ENCODE assay signal across 17 cellular contexts in genomic region chr11:120030411-120030810, GRCh38.
DNase-seq lines count a peak whose midpoint lies in the region; TF ChIP-seq lines count a peak whose summit lies in the region.
"Had no signal": no experiment of that assay in that cellular context is flagged by ENCODE, and none has a peak within 500 bp of the region (broad histone marks: within the 10 kb centered on the region; RNA-seq: fewer than 3 reads in every experiment).

No MANE protein-coding gene starts in this region.

- H3K4me3 Mint-ChIP-seq in mesothelial cell of epicardium, result no peak overlapping the region
- H3K4me3 Mint-ChIP-seq: CD8-positive, alpha-beta T cell; HFFc6 had no signal

- intact Hi-C loops in vagina (cut with DNase I), result no loop called here

- no peaks in the 10 kb centered on the region for H3K9me3 Mint-ChIP-seq in mesothelial cell of epicardium
- H3K9me3 Mint-ChIP-seq: CD8-positive, alpha-beta T cell; HFFc6 had no signal

- no peaks in the 10 kb centered on the region for H3K9me3 ChIP-seq in vagina
- H3K9me3 ChIP-seq: A549 had no signal

- H3K27ac ChIP-seq in coronary artery (no peak overlapping the region), vagina (no peak overlapping the region)
- H3K27ac ChIP-seq: A549, C4-2B, HL-60 had no signal

- no peak for TF ChIP-seq CTCF in coronary artery (IDR thresholded peaks at IDR 0.05)
- TF ChIP-seq CTCF in mesothelial cell of epicardium (IDR thresholded peaks at IDR 0.05; ENCODE audit: unreplicated experiment), result no peak
- TF ChIP-seq CTCF in vagina (IDR thresholded peaks at IDR 0.05), result no peak

- H3K27ac Mint-ChIP-seq in mesothelial cell of epicardium, result peak overlapping the region; percentile 43
- H3K27ac Mint-ChIP-seq: CD8-positive, alpha-beta T cell; HFFc6 had no signal

- no peaks in the 10 kb centered on the region for H3K4me1 ChIP-seq in vagina
- H3K4me1 ChIP-seq: A549, BE2C, Caco-2 had no signal

- H3K4me3 ChIP-seq in H7 (ENCODE audit: insufficient read depth, low read depth, low read length) (no peak overlapping the region), coronary artery (no peak overlapping the region), vagina (no peak overlapping the region)
- H3K4me3 ChIP-seq: A549 had no signal

- H3K36me3 ChIP-seq in H7 (replicated peaks; ENCODE audit: control insufficient read depth, insufficient read depth, low read length) (no peaks in the 10 kb centered on the region), vagina (no peaks in the 10 kb centered on the region)
- H3K36me3 ChIP-seq: BE2C had no signal

- no peak for TF ChIP-seq POLR2A in vagina (IDR thresholded peaks at IDR 0.05)

- H3K27me3 ChIP-seq in H7 (ENCODE audit: control insufficient read depth, insufficient read depth, low read length) (no peaks in the 10 kb centered on the region), vagina (no peaks in the 10 kb centered on the region)
- H3K27me3 ChIP-seq: BE2C had no signal

- DNase-seq in H7 (peak; percentile 35), coronary artery (ENCODE audit: low spot score) (peak; percentile 22), mesothelial cell of epicardium (ENCODE audit: low spot score in 2 of 2, unreplicated experiment in 2 of 2) (peak in 1 of 2 experiments; percentile 36), vagina (ENCODE audit: extremely low spot score in 2 of 2) (peak; percentile 58 to 94), COLO668 (lab: John Stamatoyannopoulos, UW; ENCODE audit: unreplicated experiment) (no peak), anterior cingulate cortex (lab: John Stamatoyannopoulos, UW) (no peak)
- DNase-seq: BE2C, Caco-2, DND-41, GDM1, GOT3, HCEC 1CT, HFFc6 had no signal

- H3K4me1 Mint-ChIP-seq in mesothelial cell of epicardium, result peaks cover 36% of the 10 kb centered on the region

- H3K27me3 Mint-ChIP-seq in mesothelial cell of epicardium (ENCODE audit: low read depth), result no peaks in the 10 kb centered on the region

- H3K36me3 Mint-ChIP-seq in mesothelial cell of epicardium, result no peaks in the 10 kb centered on the region
- H3K36me3 Mint-ChIP-seq: CD8-positive, alpha-beta T cell had no signal

Comparison
In these comparisons a context has a peak if more than half of its experiments do, and no peak if none do; other contexts are left out.
1. DNase-seq: peak in H7 (single experiment), coronary artery (single experiment) and vagina (2 of 2); none in COLO668 (single experiment) and anterior cingulate cortex (0 of 58).